ENCODE assay signal across 1 cellular context in genomic region chrX:39822133-39822748, GRCh38.
TF ChIP-seq lines count a peak whose summit lies in the region.

No MANE protein-coding gene starts in this region.

TF ChIP-seq in H1, 55 proteins besides CTCF, POLR2A, EP300 and RAD21 (continued from another document):
- TF ChIP-seq SAP30 (IDR thresholded peaks at IDR 0.05; ENCODE audit: insufficient read depth, insufficient replicate concordance, low read length) (no peak), CHD7 (IDR thresholded peaks at IDR 0.05; ENCODE audit: insufficient replicate concordance, low read length) (no peak), CEBPB (IDR thresholded peaks at IDR 0.05; ENCODE audit: low read depth, low read length) (no peak), RFX5 (IDR thresholded peaks at IDR 0.05; ENCODE audit: borderline replicate concordance, low read depth, low read length) (no peak)
